23 cellular contexts compared by ENCODE assay signal in the genomic region with DNA sequence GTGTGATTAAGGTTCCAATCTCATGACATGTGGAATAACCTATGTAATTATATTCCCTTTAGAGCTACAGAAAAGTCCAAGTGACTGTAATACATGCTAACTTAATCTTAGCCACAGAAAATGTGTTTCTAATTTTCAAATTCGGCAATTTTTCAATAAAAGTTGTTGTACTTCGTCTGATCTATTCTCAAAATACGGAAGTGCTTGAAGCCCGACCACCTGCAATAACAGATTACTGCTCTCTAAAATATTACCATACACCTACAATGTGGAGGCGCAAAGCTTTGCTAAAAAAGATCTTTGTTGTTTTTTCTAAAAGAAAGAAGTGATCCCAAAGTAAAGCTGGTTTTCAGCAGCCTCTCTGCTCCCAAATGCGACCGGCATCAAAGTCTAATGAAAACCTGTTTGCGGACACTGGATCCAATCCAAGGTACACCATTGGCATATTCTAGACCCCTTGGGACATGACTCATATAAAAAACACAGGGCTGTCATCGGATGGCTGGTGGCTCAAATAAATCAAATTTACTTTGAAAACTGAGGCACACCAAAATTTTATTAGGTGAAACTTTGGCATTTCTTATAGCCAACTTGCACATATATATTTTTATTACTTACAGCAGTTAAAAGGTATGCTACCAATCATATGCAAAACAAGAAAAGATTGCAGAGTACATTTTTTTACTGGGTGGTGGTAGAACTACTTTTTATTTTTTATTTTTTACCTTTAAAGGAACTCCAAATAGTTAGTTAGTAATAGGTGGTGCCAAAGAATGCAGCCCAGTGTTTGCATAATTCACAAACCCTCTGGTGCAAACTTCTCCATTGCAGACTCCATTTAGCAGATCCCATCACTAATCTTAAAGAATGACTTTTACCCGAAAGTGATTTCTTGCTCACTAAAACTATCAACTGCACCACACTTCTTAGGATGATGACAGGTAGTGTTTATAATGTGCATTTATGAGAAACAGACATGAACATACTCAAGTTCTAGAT.
DNase-seq lines count a peak whose midpoint lies in the region; ATAC-seq and TF ChIP-seq lines count a peak whose summit lies in the region.
"Had no signal": no experiment of that assay in that cellular context is flagged by ENCODE, and none has a peak within 500 bp of the region (broad histone marks: within the 10 kb centered on the region; RNA-seq: fewer than 3 reads in every experiment).

No MANE protein-coding gene starts in this region.

- DNase-seq in Calu3 (peak; percentile 6), LHCN-M2 (ENCODE audit: low read depth) (peak; percentile 69), astrocyte of the spinal cord (ENCODE audit: low read depth, low spot score) (peak; percentile 62), left lobe of liver (ENCODE audit: low spot score) (no peak)
- DNase-seq in activated T-cell treated with anti-CD3 and anti-CD28 coated beads, Interleukin-2, amount 50 U/mL, for 1 hour: no peak
- DNase-seq: activated CD4-positive, CD25-positive, alpha-beta regulatory T cell treated with anti-CD3 and anti-CD28 coated beads, Interleukin-2, amount 50 U/mL, for 72 hours; activated naive CD4-positive, alpha-beta T cell treated with anti-CD3 and anti-CD28 coated beads for 36 hours; activated T-cell treated with anti-CD3 and anti-CD28 coated beads, Interleukin-2, amount 50 U/mL, for 48 hours; CD4-positive, alpha-beta T cell; DMS79; HCEC 1CT; islet precursor cell; lower lobe of right lung; MG63; NCI-H1417; NCI-H524; spleen; stimulated activated CD4-positive, alpha-beta T cell treated with anti-CD3 and anti-CD28 coated beads, Interleukin-4, amount 100 ng/mL, for 24 hours; stimulated activated naive CD4-positive, alpha-beta T cell treated with Interleukin-2 at 50 U/mL for 16 hours; thyroid gland had no signal

- no TSS peak for BruUV-seq in Calu3 (replicated peaks; lab: Mats Ljungman, UMichigan)

- H3K4me1 Mint-ChIP-seq in Calu3 (ENCODE audit: low read depth, unreplicated experiment): peaks cover 7% of the 10 kb centered on the region

- no peak overlapping the region for H3K4me3 ChIP-seq in astrocyte of the spinal cord (ENCODE audit: low read depth, low read length)
- H3K4me3 ChIP-seq: lower lobe of right lung, MG63, spleen, thyroid gland had no signal

- H3K27me3 Mint-ChIP-seq in Calu3 (ENCODE audit: unreplicated experiment): no peaks in the 10 kb centered on the region
- H3K27me3 Mint-ChIP-seq: CD4-positive, alpha-beta T cell had no signal

- in situ Hi-C loops in astrocyte of the spinal cord (cut with HindIII; ENCODE audit: low sequenced_read_pairs): no loop called here

- H3K27ac Mint-ChIP-seq in Calu3 (ENCODE audit: unreplicated experiment): no peak overlapping the region
- H3K27ac Mint-ChIP-seq: activated naive CD4-positive, alpha-beta T cell treated with anti-CD3 and anti-CD28 coated beads for 36 hours; CD4-positive, alpha-beta T cell had no signal

- intact Hi-C loops in Calu3 (cut with micrococcal nuclease; ENCODE audit: unreplicated experiment): no loop called here

- CTCF ChIA-PET in Calu3 (lab: Charles Lee): interaction anchor here (1.0 to 1.1 kb wide), 2 partner anchors 13 to 21 kb away, joined by 3 read pairs; no protein-coding TSS in a partner anchor

- no peak overlapping the region for H3K4me3 Mint-ChIP-seq in Calu3 (ENCODE audit: low read depth, unreplicated experiment)
- H3K4me3 Mint-ChIP-seq: activated naive CD4-positive, alpha-beta T cell treated with anti-CD3 and anti-CD28 coated beads for 36 hours; CD4-positive, alpha-beta T cell had no signal

- no peaks in the 10 kb centered on the region for H3K9me3 Mint-ChIP-seq in Calu3 (ENCODE audit: low read depth, unreplicated experiment)
- H3K9me3 Mint-ChIP-seq: activated naive CD4-positive, alpha-beta T cell treated with anti-CD3 and anti-CD28 coated beads for 36 hours; CD4-positive, alpha-beta T cell had no signal

- no peaks in the 10 kb centered on the region for H3K36me3 Mint-ChIP-seq in Calu3 (ENCODE audit: insufficient read depth, unreplicated experiment)

- no peak for TF ChIP-seq CTCF in Calu3 (IDR thresholded peaks at IDR 0.05; ENCODE audit: unreplicated experiment)
- TF ChIP-seq CTCF in astrocyte of the spinal cord (IDR thresholded peaks at IDR 0.05; ENCODE audit: low read depth, low read length): no peak

- ATAC-seq in left lobe of liver (peak; percentile 78), HG03097 (IDR thresholded peaks at IDR 0.05; ENCODE audit: low FRiP score, unreplicated experiment) (no peak), GM21528 (IDR thresholded peaks at IDR 0.05; ENCODE audit: low FRiP score, unreplicated experiment) (no peak), GM18498 (IDR thresholded peaks at IDR 0.05; ENCODE audit: unreplicated experiment) (no peak)
- ATAC-seq: lower lobe of right lung had no signal

Comparison
In these comparisons a context has a peak if more than half of its experiments do, and no peak if none do; other contexts are left out.
1. DNase-seq: peak in Calu3 (single experiment), LHCN-M2 (single experiment) and astrocyte of the spinal cord (single experiment); none in left lobe of liver (single experiment) and activated T-cell treated with anti-CD3 and anti-CD28 coated beads, Interleukin-2, amount 50 U/mL, for 1 hour (single experiment).